1 cellular context compared by ENCODE assay signal in genomic region chr17:31787857-31788570, GRCh38.
TF ChIP-seq lines count a peak whose summit lies in the region.

No MANE protein-coding gene starts in this region.

TF ChIP-seq in GM23338, 12 proteins besides CTCF, POLR2A, EP300 and RAD21 (continued from another document):
- no peak for TF ChIP-seq ETS1 (IDR thresholded peaks at IDR 0.05)
- no peak for TF ChIP-seq NANOG (IDR thresholded peaks at IDR 0.05; ENCODE audit: borderline replicate concordance)
- no peak for TF ChIP-seq JUNB (IDR thresholded peaks at IDR 0.05; ENCODE audit: unreplicated experiment)
- no peak for TF ChIP-seq STAT1 (IDR thresholded peaks at IDR 0.05; ENCODE audit: unreplicated experiment)
- no peak for TF ChIP-seq ZNF331 (CRISPR knock-in tag; IDR thresholded peaks at IDR 0.05; ENCODE audit: low read depth)
- no peak for TF ChIP-seq EZH2phosphoT487 (IDR thresholded peaks at IDR 0.05; ENCODE audit: unreplicated experiment)
- TF ChIP-seq ZNF462 (CRISPR knock-in tag; IDR thresholded peaks at IDR 0.05) = no peak
